11 cellular contexts compared by ENCODE assay signal in the genomic region with DNA sequence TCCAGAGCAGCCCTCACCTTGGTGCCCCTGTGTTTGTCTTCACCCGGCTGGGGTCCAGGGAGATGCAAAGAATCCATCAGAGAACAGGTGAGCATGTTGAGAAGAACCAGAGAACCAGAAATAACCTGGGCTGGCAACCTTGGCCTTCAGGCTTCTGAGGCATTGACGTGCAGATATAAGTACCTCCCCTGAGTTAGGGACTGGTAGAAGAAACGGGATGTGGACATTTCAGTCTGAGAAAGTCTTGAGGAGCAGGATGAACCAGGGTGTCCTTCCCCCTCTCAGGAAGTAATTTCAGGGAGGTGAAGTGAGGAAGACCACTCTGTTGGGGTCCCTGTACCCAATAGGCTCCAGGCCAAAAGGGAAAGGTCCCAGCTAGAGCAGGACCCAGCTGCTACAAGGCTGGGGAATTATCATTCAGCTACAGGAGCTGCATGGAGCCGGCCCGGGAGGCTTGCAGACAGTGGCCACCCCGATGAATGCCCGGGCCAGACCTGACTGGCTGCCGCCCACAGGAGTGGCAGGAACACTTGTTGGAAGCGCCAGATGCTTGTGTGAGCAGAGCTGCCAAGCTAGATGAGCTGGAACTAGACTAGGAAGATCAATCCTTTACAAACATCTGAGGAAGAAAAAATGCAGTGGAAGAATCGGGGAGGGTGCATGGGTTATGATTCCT. TPM values are rescaled to one million over a fixed set of nuclear protein-coding genes. Genes with fewer than 3 reads are reported as not detected.
DNase-seq lines count a peak whose midpoint lies in the region; ATAC-seq, FAIRE-seq and TF ChIP-seq lines count a peak whose summit lies in the region.
"Had no signal": no experiment of that assay in that cellular context is flagged by ENCODE, and none has a peak within 500 bp of the region (broad histone marks: within the 10 kb centered on the region; RNA-seq: fewer than 3 reads in every experiment).

No MANE protein-coding gene starts in this region.

- no peak overlapping the region for H2BK15ac ChIP-seq in H9 (ENCODE audit: low read depth, low read length)

- H3K9me3 ChIP-seq in H9 (ENCODE audit: control insufficient read depth, low read depth, low read length): no peaks in the 10 kb centered on the region
- no peaks in the 10 kb centered on the region for H3K9me3 ChIP-seq in kidney (ENCODE audit: control insufficient read depth in 1 of 2, low read length in 2 of 2)
- no peaks in the 10 kb centered on the region for H3K9me3 ChIP-seq in ovary

- no peaks in the 10 kb centered on the region for H3K27me3 ChIP-seq in H9 (ENCODE audit: insufficient read depth, low read length)
- no peaks in the 10 kb centered on the region for H3K27me3 ChIP-seq in ovary

- no peak overlapping the region for H2BK5ac ChIP-seq in H9 (ENCODE audit: insufficient read length, low read length)

- peaks cover 13% of the 10 kb centered on the region for H3K79me1 ChIP-seq in H9 (ENCODE audit: insufficient read depth, low read depth, low read length, poor library complexity, severe bottlenecking)

- in situ Hi-C loops in ACHN (cut with HindIII; ENCODE audit: low pct_ligation_motif_present, low pct_unique_long_range_greater_than_20kb, low sequenced_read_pairs): no loop called here

- H3K4me3 ChIP-seq in kidney (ENCODE audit: low read length in 2 of 2): no peak overlapping the region
- H3K4me3 ChIP-seq in ovary: no peak overlapping the region

- peaks cover 7% of the 10 kb centered on the region for H3K23me2 ChIP-seq in H9 (ENCODE audit: insufficient read length, low read depth, low read length, poor library complexity, severe bottlenecking)

- no peak for TF ChIP-seq EP300 in ovary (IDR thresholded peaks at IDR 0.05)

- H3K14ac ChIP-seq in H9 (ENCODE audit: insufficient read depth, low read length): no peak overlapping the region

- peaks cover 11 to 18% of the 10 kb centered on the region in 2 donors for H3K36me3 Mint-ChIP-seq in CD14-positive monocyte
- peaks cover 6 to 20% (median 12%) of the 10 kb centered on the region in 3 experiments for H3K36me3 Mint-ChIP-seq in H9 (ENCODE audit: insufficient read depth in 1 of 3, low read depth in 3 of 3)
- H3K36me3 Mint-ChIP-seq in activated T-helper 17 cell treated with anti-CD3 and anti-CD28 coated beads, Interleukin-2, amount 50 U/mL, for 72 hours (ENCODE audit: low read depth): peaks cover 26% of the 10 kb centered on the region
- H3K36me3 Mint-ChIP-seq in naive B cell: no peaks in the 10 kb centered on the region

- peaks cover 4% of the 10 kb centered on the region; the same call in 1 of the 2 replicates for H3K79me2 ChIP-seq in H9 (ENCODE audit: insufficient read depth, low read length)

- no peak for ATAC-seq in activated T-helper 17 cell treated with anti-CD3 and anti-CD28 coated beads, Interleukin-2, amount 50 U/mL, for 72 hours (replicated peaks)
- ATAC-seq in naive B cell (ENCODE audit: low read depth in 2 of 2): no peak
- no peak for ATAC-seq in GM19351 (IDR thresholded peaks at IDR 0.05; ENCODE audit: unreplicated experiment)

- H3K23ac ChIP-seq in H9 (ENCODE audit: insufficient read length, low read depth, low read length): no peak overlapping the region

- H3K4ac ChIP-seq in H9 (ENCODE audit: low read depth, low read length): no peak overlapping the region

- no peak for TF ChIP-seq CTCF in CD14-positive monocyte (IDR thresholded peaks at IDR 0.05)
- no peak for TF ChIP-seq CTCF in H9 (conservative IDR thresholded peaks at IDR 0.05)
- TF ChIP-seq CTCF in kidney (IDR thresholded peaks at IDR 0.05; ENCODE audit: borderline replicate concordance, extremely low read depth, insufficient read depth): no peak
- no peak for TF ChIP-seq CTCF in ovary (IDR thresholded peaks at IDR 0.05)

- H3K4me3 Mint-ChIP-seq in CD14-positive monocyte (peak overlapping the region in 1 of 2 donors; percentile 2), H9 (peak overlapping the region; percentile 83 to 88), naive B cell (peak overlapping the region in 6 of 8 donors; percentile 51 to 94 (median 84))
- H3K4me3 Mint-ChIP-seq in activated T-helper 17 cell treated with anti-CD3 and anti-CD28 coated beads, Interleukin-2, amount 50 U/mL, for 72 hours: peak overlapping the region; percentile 92

- DNase-seq in CD14-positive monocyte (ENCODE audit: low spot score) (no peak), H9 (no peak), naive B cell (no peak), kidney (no peak), ovary (no peak), ACHN (no peak)
- DNase-seq: anterior cingulate cortex; stimulated activated CD4-positive, alpha-beta T cell treated with anti-CD3 and anti-CD28 coated beads, Interleukin-1b, Interleukin-23, amount 100 ng/mL, for 48 hours had no signal

- FAIRE-seq in kidney (lab: Jason Lieb, UNC): no peak
- FAIRE-seq: GM18507 had no signal

- no peak overlapping the region for H3K4me2 ChIP-seq in H9 (ENCODE audit: insufficient read depth, insufficient read length, low read length)

- H4K20me1 ChIP-seq in H9 (ENCODE audit: control insufficient read depth, insufficient read depth, insufficient read length): no peaks in the 10 kb centered on the region

- intact Hi-C loops in CD14-positive monocyte (cut with micrococcal nuclease): loop anchor here in 1 of 2 donors (5.0 to 10.0 kb wide), 3 partner anchors 69 to 362 kb away; a partner anchor contains a TSS
- intact Hi-C loops in kidney (cut with DNase I): no loop called here
- intact Hi-C loops in ovary (cut with DNase I): loop anchor here in 2 of 4 donors (10.0 kb wide), 2 partner anchors 128 to 262 kb away; a partner anchor contains a TSS

- H3K9ac ChIP-seq in H9 (ENCODE audit: extremely low read depth, insufficient read length, low read length) (no peak overlapping the region), kidney (ENCODE audit: low read length in 2 of 2) (no peak overlapping the region)

- H4K8ac ChIP-seq in H9 (replicated peaks; ENCODE audit: insufficient read length, low read depth, low read length): no peak overlapping the region

- no peak overlapping the region for H4K91ac ChIP-seq in H9 (ENCODE audit: insufficient read length, low read depth, low read length)

- TF ChIP-seq POLR2A in ovary (IDR thresholded peaks at IDR 0.05): no peak

- H3K27me3 Mint-ChIP-seq in CD14-positive monocyte (ENCODE audit: low read depth in 3 of 3): no peaks in the 10 kb centered on the region
- no peaks in the 10 kb centered on the region for H3K27me3 Mint-ChIP-seq in H9 (ENCODE audit: low read depth)
- no peaks in the 10 kb centered on the region for H3K27me3 Mint-ChIP-seq in activated T-helper 17 cell treated with anti-CD3 and anti-CD28 coated beads, Interleukin-2, amount 50 U/mL, for 72 hours
- H3K27me3 Mint-ChIP-seq in naive B cell: no peaks in the 10 kb centered on the region

- no peak overlapping the region for H2BK20ac ChIP-seq in H9 (ENCODE audit: low read depth, low read length, poor library complexity, severe bottlenecking)

- H3K36me3 ChIP-seq in kidney (ENCODE audit: control insufficient read depth in 1 of 2, insufficient read depth in 2 of 2, low read length in 2 of 2) (peaks cover 0 to 3% of the 10 kb centered on the region in 2 donors), ovary (no peaks in the 10 kb centered on the region)

- no peak overlapping the region for H2BK12ac ChIP-seq in H9 (ENCODE audit: insufficient read length, low read depth, low read length)

- no peak overlapping the region for H3K56ac ChIP-seq in H9 (ENCODE audit: insufficient read length, low read depth, low read length)

- H2AFZ ChIP-seq in H9 (ENCODE audit: low read length): no peak overlapping the region

- no peak overlapping the region for H3K27ac ChIP-seq in H9 (ENCODE audit: insufficient read length, low read depth, low read length)
- H3K27ac ChIP-seq in kidney (ENCODE audit: low read depth in 2 of 2, low read length in 2 of 2): no peak overlapping the region
- H3K27ac ChIP-seq in ovary: no peak overlapping the region

- H3K4me1 ChIP-seq in H9 (ENCODE audit: insufficient read depth, low read length): no peaks in the 10 kb centered on the region; the same call in 1 of the 2 replicates
- H3K4me1 ChIP-seq in kidney (ENCODE audit: control insufficient read depth in 1 of 2, insufficient read depth in 1 of 2, low read depth in 1 of 2, low read length in 2 of 2): peaks cover 0 to 19% of the 10 kb centered on the region in 2 donors
- H3K4me1 ChIP-seq in ovary (ENCODE audit: insufficient read depth): peaks cover 7% of the 10 kb centered on the region

- H3K9me3 Mint-ChIP-seq in CD14-positive monocyte (no peaks in the 10 kb centered on the region), H9 (no peaks in the 10 kb centered on the region), naive B cell (no peaks in the 10 kb centered on the region)
- no peaks in the 10 kb centered on the region for H3K9me3 Mint-ChIP-seq in activated T-helper 17 cell treated with anti-CD3 and anti-CD28 coated beads, Interleukin-2, amount 50 U/mL, for 72 hours

- H3K27ac Mint-ChIP-seq in CD14-positive monocyte: peak overlapping the region in 5 of 7 donors; percentile 63 to 98 (median 87)
- H3K27ac Mint-ChIP-seq in H9: peak overlapping the region; percentile 68 to 89 (median 70); a peak in 3 of 7 replicates
- peak overlapping the region; percentile 36 for H3K27ac Mint-ChIP-seq in activated T-helper 17 cell treated with anti-CD3 and anti-CD28 coated beads, Interleukin-2, amount 50 U/mL, for 72 hours
- H3K27ac Mint-ChIP-seq in naive B cell: peak overlapping the region in 4 of 6 donors; percentile 29 to 79 (median 54)

- WGBS in H9 (ENCODE audit: extremely low coverage, insufficient read length, low lambda C conversion rate): no CpG with 5 or more reads among the region's 10 CpGs
- WGBS in ovary, 3 donors: 85 to 87% (median 86%) methylated on average over 10 of the region's 10 CpGs

- no peak overlapping the region for H3K18ac ChIP-seq in H9 (ENCODE audit: insufficient read length, low read depth, low read length)

- H2BK120ac ChIP-seq in H9 (ENCODE audit: low read depth, low read length, poor library complexity, severe bottlenecking): no peak overlapping the region

- H4K5ac ChIP-seq in H9 (ENCODE audit: insufficient read length, low read depth, low read length): peak overlapping the region; percentile 40

- H3T11ph ChIP-seq in H9 (ENCODE audit: low read length): no peak overlapping the region

- peaks cover 23% of the 10 kb centered on the region for H3K4me1 Mint-ChIP-seq in CD14-positive monocyte
- peaks cover 5 to 10% of the 10 kb centered on the region in 2 experiments for H3K4me1 Mint-ChIP-seq in H9
- no peaks in the 10 kb centered on the region for H3K4me1 Mint-ChIP-seq in activated T-helper 17 cell treated with anti-CD3 and anti-CD28 coated beads, Interleukin-2, amount 50 U/mL, for 72 hours
- H3K4me1 Mint-ChIP-seq in naive B cell: peaks cover 7 to 25% (median 18%) of the 10 kb centered on the region in 3 donors

- H2AK5ac ChIP-seq in H9 (ENCODE audit: insufficient read length, low read length): no peak overlapping the region

RNA-seq across cellular contexts. Expression of a gene that starts 1.7 kb away (rescaled TPM):
- 100 to 1,000 TPM; 134 to 160 TPM for polyA plus RNA-seq in CD14-positive monocyte
- 196 and 209 TPM in 2 replicates for total RNA-seq in H9 (2021)
- total RNA-seq in activated T-helper 17 cell treated with anti-CD3 and anti-CD28 coated beads, Interleukin-2, amount 50 U/mL, for 72 hours: 100 to 1,000 TPM in 1 of 2 donors, 10 to 100 TPM in 1; 93.3 to 163 TPM
- polyA plus RNA-seq in naive B cell (ENCODE audit: low read depth in 6 of 6): 100 to 1,000 TPM; 103 to 122 (median 106) TPM
- total RNA-seq in kidney: 111 TPM
- polyA plus RNA-seq in kidney (ENCODE audit: insufficient read depth, low read depth, low replicate concordance): 359 TPM
- 10 to 100 TPM; 63.7 to 94.0 (median 73.2) TPM for total RNA-seq in ovary
- polyA plus RNA-seq in ovary: 10 to 100 TPM in 1 of 2 donors, 1 to 10 TPM in 1; 6.0 to 81.3 TPM

RNA-seq across cellular contexts. Expression of a gene that starts 18.3 kb away (rescaled TPM):
- not detected for polyA plus RNA-seq in CD14-positive monocyte
- 8.1 and 9.6 TPM in 2 replicates for total RNA-seq in H9 (2021)
- total RNA-seq in activated T-helper 17 cell treated with anti-CD3 and anti-CD28 coated beads, Interleukin-2, amount 50 U/mL, for 72 hours: under 1 TPM in 1 of 2 donors, not detected in 1; 0.56 TPM
- polyA plus RNA-seq in naive B cell (ENCODE audit: low read depth in 6 of 6): not detected
- 26.0 TPM for total RNA-seq in kidney
- polyA plus RNA-seq in kidney (ENCODE audit: insufficient read depth, low read depth, low replicate concordance): 64.7 TPM
- 100 to 1,000 TPM in 5 of 7 donors, 10 to 100 TPM in 2; 63.8 to 206 (median 131) TPM for total RNA-seq in ovary
- 100 to 1,000 TPM in 1 of 2 donors, 10 to 100 TPM in 1; 40.3 to 193 TPM for polyA plus RNA-seq in ovary

RNA-seq across cellular contexts. Expression of a gene that starts 22.4 kb away (rescaled TPM):
- polyA plus RNA-seq in CD14-positive monocyte: 10 to 100 TPM in 1 of 2 donors, 1 to 10 TPM in 1; 8.6 to 10.4 TPM
- total RNA-seq in H9 (2021): 160 and 173 TPM in 2 replicates
- 100 to 1,000 TPM; 103 to 107 TPM for total RNA-seq in activated T-helper 17 cell treated with anti-CD3 and anti-CD28 coated beads, Interleukin-2, amount 50 U/mL, for 72 hours
- 10 to 100 TPM; 16.8 to 50.2 (median 24.6) TPM for polyA plus RNA-seq in naive B cell (ENCODE audit: low read depth in 6 of 6)
- 199 TPM for total RNA-seq in kidney
- 72.0 TPM for polyA plus RNA-seq in kidney (ENCODE audit: insufficient read depth, low read depth, low replicate concordance)
- total RNA-seq in ovary: 100 to 1,000 TPM; 159 to 245 (median 196) TPM
- 100 to 1,000 TPM in 1 of 2 donors, 10 to 100 TPM in 1; 71.1 to 217 TPM for polyA plus RNA-seq in ovary

RNA-seq across cellular contexts. Expression of a gene that starts 27.5 kb away (rescaled TPM):
- polyA plus RNA-seq in CD14-positive monocyte (under 1 TPM; 0.41 to 0.55 TPM), naive B cell (ENCODE audit: low read depth in 6 of 6) (1 to 10 TPM in 1 of 6 donors, under 1 TPM in 4, not detected in 1; 0.40 to 1.0 (median 0.68) TPM), kidney (ENCODE audit: insufficient read depth, low read depth, low replicate concordance) (32.5 TPM), ovary (10 to 100 TPM in 1 of 2 donors, 1 to 10 TPM in 1; 2.1 to 51.2 TPM)
- total RNA-seq in H9 (2021) (66.5 and 71.0 TPM in 2 replicates), kidney (55.0 TPM), ovary (10 to 100 TPM; 38.0 to 85.2 (median 64.9) TPM)
- 10 to 100 TPM; 46.2 to 48.0 TPM for total RNA-seq in activated T-helper 17 cell treated with anti-CD3 and anti-CD28 coated beads, Interleukin-2, amount 50 U/mL, for 72 hours

RNA-seq across cellular contexts. Expression of a gene that starts 30.4 kb away (rescaled TPM):
- 100 to 1,000 TPM; 156 to 186 TPM for polyA plus RNA-seq in CD14-positive monocyte
- total RNA-seq in H9 (2021): 156 and 162 TPM in 2 replicates
- total RNA-seq in activated T-helper 17 cell treated with anti-CD3 and anti-CD28 coated beads, Interleukin-2, amount 50 U/mL, for 72 hours: 100 to 1,000 TPM in 1 of 2 donors, 10 to 100 TPM in 1; 57.7 to 147 TPM
- 100 to 1,000 TPM in 3 of 6 donors, 10 to 100 TPM in 3; 75.1 to 129 (median 102) TPM for polyA plus RNA-seq in naive B cell (ENCODE audit: low read depth in 6 of 6)
- total RNA-seq in kidney: 103 TPM
- polyA plus RNA-seq in kidney (ENCODE audit: insufficient read depth, low read depth, low replicate concordance): 221 TPM
- total RNA-seq in ovary: 100 to 1,000 TPM in 1 of 7 donors, 10 to 100 TPM in 6; 79.9 to 130 (median 93.1) TPM
- 100 to 1,000 TPM; 113 to 120 TPM for polyA plus RNA-seq in ovary

Comparison
In these comparisons a context has a peak if more than half of its experiments do, and no peak if none do; other contexts are left out.
1. H3K27ac Mint-ChIP-seq: peak in every context shown above with its lines; median percentile 87 in CD14-positive monocyte; 70 in H9; 54 in naive B cell; 36 in activated T-helper 17 cell treated with anti-CD3 and anti-CD28 coated beads, Interleukin-2, amount 50 U/mL, for 72 hours.